ENCODE assay signal across 35 cellular contexts in the genomic region with DNA sequence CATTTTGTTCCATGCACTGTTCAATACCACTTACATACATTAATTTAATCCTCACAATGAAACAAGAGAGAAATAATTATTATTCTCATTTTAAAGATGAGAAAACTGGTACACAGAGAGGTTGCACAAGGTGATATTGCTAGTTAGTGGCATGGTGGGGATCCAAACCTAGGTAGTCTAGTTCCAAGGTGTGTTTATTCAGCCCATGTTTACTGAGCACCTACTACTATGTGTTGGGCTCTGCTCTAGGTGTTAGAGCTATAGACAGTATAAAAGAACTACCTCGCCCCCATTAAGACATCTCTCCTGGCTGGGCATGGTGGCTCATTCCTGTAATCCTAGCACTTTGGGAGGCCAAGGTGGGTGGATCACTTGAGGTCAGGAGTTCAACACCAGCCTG.
"Had no signal": no experiment of that assay in that cellular context is flagged by ENCODE, and none has a peak within 500 bp of the region (broad histone marks: within the 10 kb centered on the region; RNA-seq: fewer than 3 reads in every experiment).

No MANE protein-coding gene starts in this region.

- DNase-seq: Karpas-422, Kasumi-1, MG63, MM.1S, MV-4-11, NCI-H1048, NCI-H1092, NCI-H1092 treated with DMSO at 0.1 percent for 48 hours, NCI-H1105, NCI-H1105 treated with DMSO at 0.1 percent for 48 hours, NCI-H1417, NCI-H1417 treated with DMSO at 0.1 percent for 48 hours, NCI-H1436, NCI-H1436 treated with DMSO at 0.1 percent for 48 hours, NCI-H146, NCI-H1694, NCI-H1694 treated with DMSO at 0.1 percent for 48 hours, NCI-H187, NCI-H187 treated with DMSO at 0.1 percent for 48 hours, NCI-H1930, NCI-H2029, NCI-H2029 treated with DMSO at 0.1 percent for 48 hours, NCI-H2081, NCI-H2081 treated with DMSO at 0.1 percent for 48 hours, NCI-H2107, NCI-H2171, NCI-H2171 treated with DMSO at 0.1 percent for 48 hours, NCI-H2227 treated with DMSO at 0.1 percent for 48 hours, NCI-H345, NCI-H446, NCI-H446 treated with DMSO at 0.1 percent for 48 hours, NCI-H510A, NCI-H510A treated with DMSO at 0.1 percent for 48 hours, NCI-H524, NCI-H524 treated with DMSO at 0.1 percent for 48 hours had no signal

- H3K4me3 ChIP-seq: MG63 had no signal

- H3K36me3 ChIP-seq: MG63 had no signal
